ENCODE assay signal across 1 cellular context in the genomic region with DNA sequence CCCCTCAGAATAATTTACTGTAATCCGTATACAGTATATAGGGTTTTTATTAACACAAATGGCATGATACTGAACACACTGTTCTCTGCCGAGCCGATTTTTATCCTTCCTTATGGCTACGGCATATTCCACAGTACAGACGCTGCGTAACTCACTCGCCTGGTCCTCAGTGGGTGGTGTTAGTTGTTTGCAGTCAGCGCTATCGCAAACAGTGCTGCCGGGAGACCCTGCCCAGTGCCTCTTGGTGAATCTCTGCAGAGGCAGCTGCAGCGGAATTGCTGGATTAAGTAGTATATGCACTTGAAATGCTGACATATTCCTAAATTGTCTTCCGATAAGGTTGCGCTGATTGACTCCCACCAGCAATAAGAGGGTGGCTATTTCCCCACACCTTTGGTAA.
TF ChIP-seq lines count a peak whose summit lies in the region.

No MANE protein-coding gene starts in this region.

TF ChIP-seq in SK-N-SH treated with all-trans-retinoic acid at 6 μM for 48 hours, 23 proteins besides CTCF, POLR2A, EP300 and RAD21 (continued from another document):
- TF ChIP-seq, protein P1, sequence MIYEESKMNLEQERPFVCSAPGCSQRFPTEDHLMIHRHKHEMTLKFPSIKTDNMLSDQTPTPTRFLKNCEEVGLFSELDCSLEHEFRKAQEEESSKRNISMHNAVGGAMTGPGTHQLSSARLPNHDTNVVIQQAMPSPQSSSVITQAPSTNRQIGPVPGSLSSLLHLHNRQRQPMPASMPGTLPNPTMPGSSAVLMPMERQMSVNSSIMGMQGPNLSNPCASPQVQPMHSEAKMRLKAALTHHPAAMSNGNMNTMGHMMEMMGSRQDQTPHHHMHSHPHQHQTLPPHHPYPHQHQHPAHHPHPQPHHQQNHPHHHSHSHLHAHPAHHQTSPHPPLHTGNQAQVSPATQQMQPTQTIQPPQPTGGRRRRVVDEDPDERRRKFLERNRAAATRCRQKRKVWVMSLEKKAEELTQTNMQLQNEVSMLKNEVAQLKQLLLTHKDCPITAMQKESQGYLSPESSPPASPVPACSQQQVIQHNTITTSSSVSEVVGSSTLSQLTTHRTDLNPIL (CRISPR knock-in tag; IDR thresholded peaks at IDR 0.05; ENCODE audit: low read depth), result no peak
- TF ChIP-seq, protein P2, sequence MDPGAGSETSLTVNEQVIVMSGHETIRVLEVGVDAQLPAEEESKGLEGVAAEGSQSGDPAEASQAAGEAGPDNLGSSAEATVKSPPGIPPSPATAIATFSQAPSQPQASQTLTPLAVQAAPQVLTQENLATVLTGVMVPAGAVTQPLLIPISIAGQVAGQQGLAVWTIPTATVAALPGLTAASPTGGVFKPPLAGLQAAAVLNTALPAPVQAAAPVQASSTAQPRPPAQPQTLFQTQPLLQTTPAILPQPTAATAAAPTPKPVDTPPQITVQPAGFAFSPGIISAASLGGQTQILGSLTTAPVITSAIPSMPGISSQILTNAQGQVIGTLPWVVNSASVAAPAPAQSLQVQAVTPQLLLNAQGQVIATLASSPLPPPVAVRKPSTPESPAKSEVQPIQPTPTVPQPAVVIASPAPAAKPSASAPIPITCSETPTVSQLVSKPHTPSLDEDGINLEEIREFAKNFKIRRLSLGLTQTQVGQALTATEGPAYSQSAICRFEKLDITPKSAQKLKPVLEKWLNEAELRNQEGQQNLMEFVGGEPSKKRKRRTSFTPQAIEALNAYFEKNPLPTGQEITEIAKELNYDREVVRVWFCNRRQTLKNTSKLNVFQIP (CRISPR knock-in tag; IDR thresholded peaks at IDR 0.05; ENCODE audit: borderline replicate concordance, low read depth), result no peak
- no peak for TF ChIP-seq ISL1 (CRISPR knock-in tag; IDR thresholded peaks at IDR 0.05)
- TF ChIP-seq SNAI2 (CRISPR knock-in tag; IDR thresholded peaks at IDR 0.05), result no peak
- TF ChIP-seq ZNF8 (CRISPR knock-in tag; IDR thresholded peaks at IDR 0.05), result no peak
